In the genomic region with DNA sequence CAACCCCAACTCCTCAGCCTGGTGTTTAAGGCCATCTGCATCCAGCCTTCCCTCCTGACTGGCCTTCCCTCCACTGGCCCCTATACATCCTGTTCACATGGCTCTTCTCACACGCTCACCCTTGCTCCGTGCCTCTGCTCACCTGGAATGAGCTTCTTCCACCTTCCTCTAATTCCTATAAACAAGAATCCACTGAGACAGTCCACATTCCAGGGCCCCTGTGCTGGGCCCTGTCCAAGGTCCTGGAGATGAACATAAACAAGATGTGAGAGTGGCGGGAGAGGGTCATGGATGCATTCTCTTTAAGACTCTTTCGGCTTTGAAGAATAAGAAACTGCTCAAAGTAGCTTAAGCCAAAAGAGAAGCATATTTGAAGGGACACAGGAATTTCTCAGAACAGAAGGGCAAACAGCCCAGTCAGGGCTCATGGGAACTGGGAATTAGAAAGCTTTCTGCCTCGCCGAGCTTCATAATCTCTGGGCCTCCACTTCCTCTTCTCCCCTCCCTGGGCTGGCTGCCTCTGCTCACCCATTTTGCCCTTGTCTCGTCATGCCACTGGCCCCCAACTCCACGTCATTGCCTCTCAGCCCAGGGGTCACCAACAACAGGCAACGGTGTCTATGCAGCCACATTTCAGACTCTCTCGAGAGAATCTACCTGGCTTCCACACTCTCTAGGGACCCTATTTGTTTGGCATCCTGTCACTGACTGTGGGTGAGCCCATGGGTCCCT, we compare ENCODE assay signal across 1 cellular context.
TF ChIP-seq lines count a peak whose summit lies in the region.

No MANE protein-coding gene starts in this region.

TF ChIP-seq in HepG2, 621 proteins besides CTCF, POLR2A, EP300 and RAD21 (continued from another document):
- TF ChIP-seq MTERF4 (CRISPR knock-in tag; IDR thresholded peaks at IDR 0.05) (peak; percentile 89; the same call in 1 of the 2 replicates), NPAS2 (CRISPR knock-in tag; IDR thresholded peaks at IDR 0.05; ENCODE audit: borderline replicate concordance) (no peak), ASH2L (IDR thresholded peaks at IDR 0.05; ENCODE audit: insufficient read length, low read depth, low read length) (no peak), NFYB (CRISPR knock-in tag; IDR thresholded peaks at IDR 0.05) (no peak)
- TF ChIP-seq, protein P1, sequence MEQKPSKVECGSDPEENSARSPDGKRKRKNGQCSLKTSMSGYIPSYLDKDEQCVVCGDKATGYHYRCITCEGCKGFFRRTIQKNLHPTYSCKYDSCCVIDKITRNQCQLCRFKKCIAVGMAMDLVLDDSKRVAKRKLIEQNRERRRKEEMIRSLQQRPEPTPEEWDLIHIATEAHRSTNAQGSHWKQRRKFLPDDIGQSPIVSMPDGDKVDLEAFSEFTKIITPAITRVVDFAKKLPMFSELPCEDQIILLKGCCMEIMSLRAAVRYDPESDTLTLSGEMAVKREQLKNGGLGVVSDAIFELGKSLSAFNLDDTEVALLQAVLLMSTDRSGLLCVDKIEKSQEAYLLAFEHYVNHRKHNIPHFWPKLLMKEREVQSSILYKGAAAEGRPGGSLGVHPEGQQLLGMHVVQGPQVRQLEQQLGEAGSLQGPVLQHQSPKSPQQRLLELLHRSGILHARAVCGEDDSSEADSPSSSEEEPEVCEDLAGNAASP (CRISPR knock-in tag; IDR thresholded peaks at IDR 0.05; ENCODE audit: borderline replicate concordance): peak; percentile 81
